19 cellular contexts compared by ENCODE assay signal in genomic region chr2:129319422-129319717, GRCh38.
"Had no signal": no experiment of that assay in that cellular context is flagged by ENCODE, and none has a peak within 500 bp of the region (broad histone marks: within the 10 kb centered on the region; RNA-seq: fewer than 3 reads in every experiment).

No MANE protein-coding gene starts in this region.

- H3K27me3 Mint-ChIP-seq: activated CD4-positive, alpha-beta T cell treated with anti-CD3 and anti-CD28 coated beads for 36 hours; activated naive CD4-positive, alpha-beta T cell treated with anti-CD3 and anti-CD28 coated beads, Interleukin-2, amount 50 U/mL, for 24 hours had no signal

- H3K4me1 Mint-ChIP-seq: activated CD4-positive, alpha-beta T cell treated with anti-CD3 and anti-CD28 coated beads for 36 hours; activated naive CD4-positive, alpha-beta T cell treated with anti-CD3 and anti-CD28 coated beads, Interleukin-2, amount 50 U/mL, for 24 hours; natural killer cell; stimulated activated effector memory CD8-positive, alpha-beta T cell treated with anti-CD3 and anti-CD28 coated beads, Interleukin-12 subunit alpha, Interleukin-12 subunit beta, amount 100 ng/mL, for 72 hours; WTC11 had no signal

- H3K9me3 ChIP-seq: esophagus squamous epithelium, heart right ventricle, lower lobe of right lung, sigmoid colon, stomach, testis had no signal

- H3K36me3 ChIP-seq: esophagus squamous epithelium, heart right ventricle, lower lobe of right lung, sigmoid colon, stomach had no signal

- H3K27ac ChIP-seq: esophagus squamous epithelium, heart right ventricle, lower lobe of right lung, sigmoid colon, stomach, testis had no signal

- H3K27me3 ChIP-seq: esophagus squamous epithelium, heart right ventricle, sigmoid colon, stomach, testis had no signal

- H3K27ac Mint-ChIP-seq: activated CD4-positive, alpha-beta T cell treated with anti-CD3 and anti-CD28 coated beads for 36 hours; activated naive CD4-positive, alpha-beta T cell treated with anti-CD3 and anti-CD28 coated beads, Interleukin-2, amount 50 U/mL, for 24 hours; natural killer cell; stimulated activated effector memory CD8-positive, alpha-beta T cell treated with anti-CD3 and anti-CD28 coated beads, Interleukin-12 subunit alpha, Interleukin-12 subunit beta, amount 100 ng/mL, for 72 hours; type B pancreatic cell; WTC11 had no signal

- ATAC-seq: activated CD4-positive, alpha-beta T cell treated with anti-CD3 and anti-CD28 coated beads for 36 hours; heart right ventricle; left cardiac atrium; natural killer cell; stimulated activated effector memory CD8-positive, alpha-beta T cell treated with anti-CD3 and anti-CD28 coated beads, Interleukin-12 subunit alpha, Interleukin-12 subunit beta, amount 100 ng/mL, for 72 hours had no signal

- H3K4me3 Mint-ChIP-seq: activated CD4-positive, alpha-beta T cell treated with anti-CD3 and anti-CD28 coated beads for 36 hours; activated naive CD4-positive, alpha-beta T cell treated with anti-CD3 and anti-CD28 coated beads, Interleukin-2, amount 50 U/mL, for 24 hours; natural killer cell; stimulated activated effector memory CD8-positive, alpha-beta T cell treated with anti-CD3 and anti-CD28 coated beads, Interleukin-12 subunit alpha, Interleukin-12 subunit beta, amount 100 ng/mL, for 72 hours; WTC11 had no signal

- H3K4me3 ChIP-seq: esophagus squamous epithelium, heart right ventricle, lower lobe of right lung, sigmoid colon, stomach had no signal

- H3K36me3 Mint-ChIP-seq: activated naive CD4-positive, alpha-beta T cell treated with anti-CD3 and anti-CD28 coated beads, Interleukin-2, amount 50 U/mL, for 24 hours; natural killer cell; stimulated activated effector memory CD8-positive, alpha-beta T cell treated with anti-CD3 and anti-CD28 coated beads, Interleukin-12 subunit alpha, Interleukin-12 subunit beta, amount 100 ng/mL, for 72 hours; type B pancreatic cell; WTC11 had no signal

- H3K9me3 Mint-ChIP-seq: activated naive CD4-positive, alpha-beta T cell treated with anti-CD3 and anti-CD28 coated beads, Interleukin-2, amount 50 U/mL, for 24 hours; natural killer cell; type B pancreatic cell had no signal

- DNase-seq: activated CD4-positive, alpha-beta T cell treated with anti-CD3 and anti-CD28 coated beads for 36 hours; activated CD4-positive, alpha-beta T cell treated with anti-CD3 and anti-CD28 coated beads, Interleukin-2, amount 50 U/mL, for 48 hours; activated gamma-delta T cell; cerebellar nuclear complex; effector CD4-positive, alpha-beta T cell; esophagus squamous epithelium; heart right ventricle; left cardiac atrium; lower lobe of right lung; natural killer cell; nucleus accumbens; sigmoid colon; stimulated activated CD4-positive, alpha-beta T cell treated with anti-CD3 and anti-CD28 coated beads, Interleukin-4, amount 100 ng/mL, for 24 hours; stomach had no signal

- H3K4me1 ChIP-seq: esophagus squamous epithelium, heart right ventricle, lower lobe of right lung, sigmoid colon, stomach, testis had no signal
